23 cellular contexts compared by ENCODE assay signal in genomic region chr4:1674682-1675081, GRCh38.
"Had no signal": no experiment of that assay in that cellular context is flagged by ENCODE, and none has a peak within 500 bp of the region (broad histone marks: within the 10 kb centered on the region; RNA-seq: fewer than 3 reads in every experiment).

No MANE protein-coding gene starts in this region.

- H3K9ac ChIP-seq: parathyroid adenoma had no signal

- FAIRE-seq: astrocyte, endothelial cell of umbilical vein had no signal

- H3K9me3 ChIP-seq: adrenal gland, breast epithelium, esophagus squamous epithelium, spleen, upper lobe of right lung had no signal

- H3K36me3 Mint-ChIP-seq: activated naive CD4-positive, alpha-beta T cell treated with anti-CD3 and anti-CD28 coated beads, Interleukin-2, amount 50 U/mL, for 72 hours; stimulated activated memory B cell treated with anti-CD40 and anti-IgM and Interleukin-4, amounts not matched to agents 10 μg/mL and 1 μg/mL and 100 μg/mL, for 72 hours had no signal

- H3K27me3 ChIP-seq: adrenal gland, breast epithelium, esophagus squamous epithelium, spleen, upper lobe of right lung had no signal

- H3K36me3 ChIP-seq: adrenal gland, breast epithelium, esophagus squamous epithelium, spleen, upper lobe of right lung had no signal

- H3K79me2 ChIP-seq: parathyroid adenoma had no signal

- H3K4me1 Mint-ChIP-seq: stimulated activated memory B cell treated with anti-CD40 and anti-IgM and Interleukin-4, amounts not matched to agents 10 μg/mL and 1 μg/mL and 100 μg/mL, for 72 hours had no signal

- H2AFZ ChIP-seq: parathyroid adenoma had no signal

- H3K27me3 Mint-ChIP-seq: stimulated activated memory B cell treated with anti-CD40 and anti-IgM and Interleukin-4, amounts not matched to agents 10 μg/mL and 1 μg/mL and 100 μg/mL, for 72 hours had no signal

- H3K27ac Mint-ChIP-seq: activated naive CD4-positive, alpha-beta T cell treated with anti-CD3 and anti-CD28 coated beads, Interleukin-2, amount 50 U/mL, for 72 hours; dendritic cell treated with granulocyte-macrophage colony-stimulating factor and Interleukin-4, amounts not matched to agents 40 ng/mL and 50 ng/mL, for 4 days; stimulated activated memory B cell treated with anti-CD40 and anti-IgM and Interleukin-4, amounts not matched to agents 10 μg/mL and 1 μg/mL and 100 μg/mL, for 72 hours had no signal

- H3K27ac ChIP-seq: adrenal gland, breast epithelium, esophagus squamous epithelium, parathyroid adenoma, spleen, upper lobe of right lung, VCaP had no signal

- DNase-seq: activated CD4-positive, alpha-beta T cell treated with anti-CD3 and anti-CD28 coated beads for 1 hour; activated CD8-positive, alpha-beta memory T cell treated with anti-CD3 and anti-CD28 coated beads for 24 hours; activated CD8-positive, alpha-beta memory T cell treated with anti-CD3 and anti-CD28 coated beads, Interleukin-2, amount 50 U/mL, for 48 hours; activated effector memory CD4-positive, alpha-beta T cell treated with Interleukin-2 at 50 U/mL for 16 hours; activated T-cell treated with anti-CD3 and anti-CD28 coated beads, Interleukin-2, amount 50 U/mL, for 48 hours; adrenal gland; cerebellar nuclear complex; effector CD8-positive, alpha-beta T cell; esophagus squamous epithelium; mesenchymal stem cell; naive thymus-derived CD4-positive, alpha-beta T cell; stimulated activated CD4-positive, alpha-beta T cell treated with anti-CD3 and anti-CD28 coated beads, Interleukin-4, amount 100 ng/mL, for 4 hours; T-helper 2 cell; upper lobe of right lung had no signal

- H3K4me3 ChIP-seq: adrenal gland, breast epithelium, esophagus squamous epithelium, spleen, upper lobe of right lung had no signal

- H3K4me1 ChIP-seq: adrenal gland, breast epithelium, esophagus squamous epithelium, parathyroid adenoma, spleen, upper lobe of right lung had no signal

- H3K9me3 Mint-ChIP-seq: activated naive CD4-positive, alpha-beta T cell treated with anti-CD3 and anti-CD28 coated beads, Interleukin-2, amount 50 U/mL, for 72 hours; dendritic cell treated with granulocyte-macrophage colony-stimulating factor and Interleukin-4, amounts not matched to agents 40 ng/mL and 50 ng/mL, for 4 days; naive thymus-derived CD4-positive, alpha-beta T cell; stimulated activated memory B cell treated with anti-CD40 and anti-IgM and Interleukin-4, amounts not matched to agents 10 μg/mL and 1 μg/mL and 100 μg/mL, for 72 hours had no signal

- H3K4me3 Mint-ChIP-seq: dendritic cell treated with granulocyte-macrophage colony-stimulating factor and Interleukin-4, amounts not matched to agents 40 ng/mL and 50 ng/mL, for 4 days; naive thymus-derived CD4-positive, alpha-beta T cell; stimulated activated memory B cell treated with anti-CD40 and anti-IgM and Interleukin-4, amounts not matched to agents 10 μg/mL and 1 μg/mL and 100 μg/mL, for 72 hours had no signal

- ATAC-seq: activated naive CD4-positive, alpha-beta T cell treated with anti-CD3 and anti-CD28 coated beads, Interleukin-2, amount 50 U/mL, for 72 hours; naive thymus-derived CD4-positive, alpha-beta T cell; stimulated activated memory B cell treated with anti-CD40 and anti-IgM and Interleukin-4, amounts not matched to agents 10 μg/mL and 1 μg/mL and 100 μg/mL, for 72 hours; upper lobe of right lung had no signal
